8 cellular contexts compared by ENCODE assay signal in genomic region chr15:66851226-66852063, GRCh38.
DNase-seq lines count a peak whose midpoint lies in the region; ATAC-seq and TF ChIP-seq lines count a peak whose summit lies in the region.

No MANE protein-coding gene starts in this region.

- H3K4me1 ChIP-seq in RWPE2 (ENCODE audit: insufficient read depth, poor library complexity, severe bottlenecking): no peaks in the 10 kb centered on the region
- peaks cover 20 to 25% of the 10 kb centered on the region in 2 experiments for H3K4me1 ChIP-seq in neutrophil (ENCODE audit: control insufficient read depth in 1 of 2, insufficient read depth in 1 of 2, low read depth in 1 of 2, low read length in 1 of 2)
- peaks cover 18% of the 10 kb centered on the region for H3K4me1 ChIP-seq in stomach smooth muscle (ENCODE audit: control insufficient read depth, insufficient read depth, low read length)

- DNase-seq in NK-92 treated with Interleukin-12 subunit alpha and Interleukin-12 subunit beta, amount 100 ng/mL, for 24 hours (lab: John Stamatoyannopoulos, UW): peak; percentile 62
- no peak for DNase-seq in NK-92 (lab: John Stamatoyannopoulos, UW; ENCODE audit: unreplicated experiment)
- peak; percentile 73 for DNase-seq in KG1 (lab: John Stamatoyannopoulos, UW)
- peak; percentile 84 for DNase-seq in RWPE2 (ENCODE audit: low spot score)
- peak; percentile 97 for DNase-seq in fibroblast of villous mesenchyme (ENCODE audit: low read depth)

- no peaks in the 10 kb centered on the region for H3K9me3 ChIP-seq in RWPE2 (ENCODE audit: severe bottlenecking)
- no peaks in the 10 kb centered on the region for H3K9me3 ChIP-seq in neutrophil
- no peaks in the 10 kb centered on the region for H3K9me3 ChIP-seq in stomach smooth muscle (ENCODE audit: control insufficient read depth in 2 of 2, low read length in 2 of 2)

- H3K4me3 ChIP-seq in RWPE2 (ENCODE audit: severe bottlenecking) (no peak overlapping the region), fibroblast of villous mesenchyme (ENCODE audit: low read depth, low read length) (no peak overlapping the region), neutrophil (ENCODE audit: low read depth in 1 of 2, low read length in 1 of 2) (no peak overlapping the region), stomach smooth muscle (ENCODE audit: low read length in 2 of 2) (no peak overlapping the region)

- H3K27ac ChIP-seq in RWPE2 (ENCODE audit: poor library complexity, severe bottlenecking) (no peak overlapping the region), neutrophil (no peak overlapping the region), stomach smooth muscle (ENCODE audit: low read length) (no peak overlapping the region)

- H3K9me3 Mint-ChIP-seq in activated T-helper 17 cell treated with anti-CD3 and anti-CD28 coated beads, Interleukin-2, amount 50 U/mL, for 72 hours: no peaks in the 10 kb centered on the region

- H3K4me3 Mint-ChIP-seq in activated T-helper 17 cell treated with anti-CD3 and anti-CD28 coated beads, Interleukin-2, amount 50 U/mL, for 72 hours: peak overlapping the region; percentile 33

- H3K9ac ChIP-seq in stomach smooth muscle (ENCODE audit: low read length in 2 of 2): peak overlapping the region; percentile 53 to 60

- no peaks in the 10 kb centered on the region for H3K36me3 Mint-ChIP-seq in activated T-helper 17 cell treated with anti-CD3 and anti-CD28 coated beads, Interleukin-2, amount 50 U/mL, for 72 hours (ENCODE audit: low read depth)

- peak; percentile 100 for TF ChIP-seq CTCF in RWPE2 (IDR thresholded peaks at IDR 0.05; ENCODE audit: poor library complexity, severe bottlenecking)
- peak; percentile 96 for TF ChIP-seq CTCF in fibroblast of villous mesenchyme (IDR thresholded peaks at IDR 0.05; ENCODE audit: insufficient read depth, low read depth, low read length)
- TF ChIP-seq CTCF in neutrophil (IDR thresholded peaks at IDR 0.05): peak; percentile 83

- H3K36me3 ChIP-seq in RWPE2 (ENCODE audit: low read depth) (no peaks in the 10 kb centered on the region), neutrophil (no peaks in the 10 kb centered on the region), stomach smooth muscle (ENCODE audit: control insufficient read depth in 2 of 2, insufficient read depth in 2 of 2, low read length in 2 of 2) (no peaks in the 10 kb centered on the region)

- H3K27me3 Mint-ChIP-seq in activated T-helper 17 cell treated with anti-CD3 and anti-CD28 coated beads, Interleukin-2, amount 50 U/mL, for 72 hours: peaks cover 18% of the 10 kb centered on the region

- no peak overlapping the region for H3K27ac Mint-ChIP-seq in activated T-helper 17 cell treated with anti-CD3 and anti-CD28 coated beads, Interleukin-2, amount 50 U/mL, for 72 hours

- peak; percentile 92 for ATAC-seq in RWPE2 (ENCODE audit: low read depth)
- peak; percentile 95 for ATAC-seq in activated T-helper 17 cell treated with anti-CD3 and anti-CD28 coated beads, Interleukin-2, amount 50 U/mL, for 72 hours (replicated peaks)

- H3K27me3 ChIP-seq in RWPE2 (ENCODE audit: insufficient read depth, poor library complexity, severe bottlenecking): no peaks in the 10 kb centered on the region
- H3K27me3 ChIP-seq in neutrophil: peaks cover 4% of the 10 kb centered on the region
- H3K27me3 ChIP-seq in stomach smooth muscle (ENCODE audit: control insufficient read depth in 1 of 2, insufficient read depth in 2 of 2, low read length in 2 of 2): no peaks in the 10 kb centered on the region

- H3K4me1 Mint-ChIP-seq in activated T-helper 17 cell treated with anti-CD3 and anti-CD28 coated beads, Interleukin-2, amount 50 U/mL, for 72 hours: peaks cover 4% of the 10 kb centered on the region
